ENCODE assay signal across 10 cellular contexts in the genomic region with DNA sequence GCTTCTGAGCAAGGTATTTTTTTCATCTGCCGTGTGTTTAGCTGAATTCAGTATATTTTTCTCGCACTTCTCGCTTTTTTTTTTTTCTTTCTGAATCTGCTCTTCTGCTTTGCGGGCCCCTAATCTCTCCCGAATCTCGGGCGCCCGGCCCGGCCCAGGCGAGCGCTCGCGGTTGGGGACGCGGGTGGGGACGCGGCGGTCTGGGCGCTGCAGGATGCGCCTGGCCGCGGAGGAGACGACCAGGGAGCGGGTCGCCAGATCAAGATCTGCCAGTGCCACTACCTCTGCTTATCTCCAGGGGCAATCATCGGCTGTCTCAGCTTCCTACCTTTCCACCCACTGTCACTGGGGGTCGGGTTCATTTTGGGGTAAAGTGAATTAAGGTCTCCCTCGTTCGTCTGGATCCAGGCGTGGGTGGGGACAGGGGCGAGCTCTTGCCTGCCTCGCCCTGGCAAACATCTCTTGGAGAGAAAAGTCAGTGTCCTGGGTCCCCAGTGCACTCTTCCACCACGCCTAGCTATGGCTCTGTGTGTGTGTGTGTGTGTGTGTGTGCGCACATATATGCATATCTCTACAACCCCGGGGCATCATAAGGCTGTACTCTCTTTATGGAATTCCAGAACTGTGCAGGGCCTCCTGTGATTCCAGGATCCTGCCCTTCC.
A peak's percentile ranks its signal among the peaks of the same experiment; 100 is the strongest.
DNase-seq lines count a peak whose midpoint lies in the region; ATAC-seq, FAIRE-seq and TF ChIP-seq lines count a peak whose summit lies in the region.
"Had no signal": no experiment of that assay in that cellular context is flagged by ENCODE, and none has a peak within 500 bp of the region (broad histone marks: within the 10 kb centered on the region; RNA-seq: fewer than 3 reads in every experiment).

No MANE protein-coding gene starts in this region.

- no peak for TF ChIP-seq CTCF in Peyer's patch (IDR thresholded peaks at IDR 0.05)

- no peak overlapping the region for H3K27ac ChIP-seq in BLaER1 treated with 17β-estradiol and CSF1 and Interleukin-3, amounts not matched to agents 10 nM and 100 nM
- H3K27ac ChIP-seq in Peyer's patch (no peak overlapping the region), caudate nucleus (ENCODE audit: low read depth, low read length) (peak overlapping the region; percentile 58), small intestine (ENCODE audit: low read depth in 1 of 2, low read length in 1 of 2) (no peak overlapping the region)

- H3K36me3 Mint-ChIP-seq in naive thymus-derived CD8-positive, alpha-beta T cell: no peaks in the 10 kb centered on the region
- H3K36me3 Mint-ChIP-seq: stimulated activated memory B cell treated with anti-CD40 and anti-IgM and Interleukin-4, amounts not matched to agents 10 μg/mL and 1 μg/mL and 100 μg/mL, for 72 hours had no signal

- 6 to 13% (median 9%) methylated on average over 34 to 35 of the region's 35 CpGs for WGBS in small intestine, 3 donors

- H4K20me1 ChIP-seq in BLaER1 treated with 17β-estradiol and CSF1 and Interleukin-3, amounts not matched to agents 10 nM and 100 nM: no peaks in the 10 kb centered on the region

- H3K4me2 ChIP-seq in BLaER1 treated with 17β-estradiol and CSF1 and Interleukin-3, amounts not matched to agents 10 nM and 100 nM: peak overlapping the region; percentile 73 to 87 (median 83)

- POLR2A ChIA-PET in naive thymus-derived CD8-positive, alpha-beta T cell (lab: Charles Lee): interaction anchor here (0.9 kb wide), 2 partner anchors 32 to 483 kb away, joined by 3 read pairs; no protein-coding TSS in a partner anchor

- FAIRE-seq in small intestine (lab: Jason Lieb, UNC): no peak

- peaks cover 12 to 35% (median 23%) of the 10 kb centered on the region in 11 experiments for H3K27me3 ChIP-seq in BLaER1 treated with 17β-estradiol and CSF1 and Interleukin-3, amounts not matched to agents 10 nM and 100 nM
- H3K27me3 ChIP-seq in Peyer's patch (no peaks in the 10 kb centered on the region), small intestine (ENCODE audit: control insufficient read depth in 2 of 2, insufficient read depth in 2 of 2, low read length in 2 of 2) (peaks cover 5 to 15% of the 10 kb centered on the region in 2 donors)

- no peaks in the 10 kb centered on the region for H3K36me3 ChIP-seq in BLaER1 treated with 17β-estradiol and CSF1 and Interleukin-3, amounts not matched to agents 10 nM and 100 nM
- no peaks in the 10 kb centered on the region for H3K36me3 ChIP-seq in Peyer's patch
- H3K36me3 ChIP-seq in small intestine (ENCODE audit: control insufficient read depth in 2 of 2, insufficient read depth in 2 of 2, low read length in 2 of 2): no peaks in the 10 kb centered on the region

- H3K27me3 Mint-ChIP-seq in naive thymus-derived CD8-positive, alpha-beta T cell: peaks cover 3 to 22% (median 8%) of the 10 kb centered on the region in 5 donors

- H3K4me1 Mint-ChIP-seq in naive thymus-derived CD8-positive, alpha-beta T cell: peaks cover 10 to 34% (median 22%) of the 10 kb centered on the region in 4 donors

- H3K27ac Mint-ChIP-seq in naive thymus-derived CD8-positive, alpha-beta T cell: peak overlapping the region in 8 of 10 donors; percentile 47 to 94 (median 68)
- H3K27ac Mint-ChIP-seq: stimulated activated memory B cell treated with anti-CD40 and anti-IgM and Interleukin-4, amounts not matched to agents 10 μg/mL and 1 μg/mL and 100 μg/mL, for 72 hours had no signal

- peak overlapping the region; percentile 77 to 93 (median 87) for H3K4me3 Mint-ChIP-seq in naive thymus-derived CD8-positive, alpha-beta T cell
- H3K4me3 Mint-ChIP-seq: stimulated activated memory B cell treated with anti-CD40 and anti-IgM and Interleukin-4, amounts not matched to agents 10 μg/mL and 1 μg/mL and 100 μg/mL, for 72 hours had no signal

- no peaks in the 10 kb centered on the region for H3K9me3 Mint-ChIP-seq in naive thymus-derived CD8-positive, alpha-beta T cell

- DNase-seq in Peyer's patch (no peak), caudate nucleus (lab: John Stamatoyannopoulos, UW) (peak in 6 of 61 donors; percentile 6 to 45 (median 18)), small intestine (no peak), LoVo (ENCODE audit: low spot score) (no peak), GF-D8 (lab: John Stamatoyannopoulos, UW) (no peak), AML-193 (lab: John Stamatoyannopoulos, UW) (no peak)
- DNase-seq in naive thymus-derived CD8-positive, alpha-beta T cell: peak in 3 of 10 donors; percentile 6 to 38 (median 10)
- DNase-seq: amniotic stem cell had no signal

- TF ChIP-seq POLR2A in Peyer's patch (IDR thresholded peaks at IDR 0.05): no peak

- peak overlapping the region in 6 of 11 experiments; percentile 11 to 60 (median 43); a peak in 10 of 22 replicates for H3K9ac ChIP-seq in BLaER1 treated with 17β-estradiol and CSF1 and Interleukin-3, amounts not matched to agents 10 nM and 100 nM

- peaks cover 0 to 21% (median 15%) of the 10 kb centered on the region in 10 experiments; a peak in 14 of 20 replicates for H3K4me1 ChIP-seq in BLaER1 treated with 17β-estradiol and CSF1 and Interleukin-3, amounts not matched to agents 10 nM and 100 nM
- peaks cover 0 to 6% (median 0%) of the 10 kb centered on the region in 4 donors for H3K4me1 ChIP-seq in Peyer's patch
- H3K4me1 ChIP-seq in small intestine (ENCODE audit: control insufficient read depth in 2 of 2, insufficient read depth in 1 of 2, low read depth in 1 of 2, low read length in 1 of 2): no peaks in the 10 kb centered on the region

- H3K9me3 ChIP-seq in BLaER1 treated with 17β-estradiol and CSF1 and Interleukin-3, amounts not matched to agents 10 nM and 100 nM (replicated peaks in 1 of 11): peaks cover 0 to 14% (median 5%) of the 10 kb centered on the region in 11 experiments; a peak in 5 of 22 replicates
- H3K9me3 ChIP-seq in Peyer's patch (no peaks in the 10 kb centered on the region), small intestine (ENCODE audit: control insufficient read depth, low read depth) (no peaks in the 10 kb centered on the region)

- ATAC-seq in naive thymus-derived CD8-positive, alpha-beta T cell: peak; percentile 61 to 65

- H3K4me3 ChIP-seq in BLaER1 treated with 17β-estradiol and CSF1 and Interleukin-3, amounts not matched to agents 10 nM and 100 nM: peak overlapping the region; percentile 40 to 66 (median 52)
- H3K4me3 ChIP-seq in Peyer's patch (peak overlapping the region; percentile 22 to 43 (median 40)), small intestine (ENCODE audit: low read depth in 1 of 2, low read length in 2 of 2) (peak overlapping the region in 1 of 2 donors; percentile 1)
